Comparison of ENCODE assay signal across 19 cellular contexts in the genomic region with DNA sequence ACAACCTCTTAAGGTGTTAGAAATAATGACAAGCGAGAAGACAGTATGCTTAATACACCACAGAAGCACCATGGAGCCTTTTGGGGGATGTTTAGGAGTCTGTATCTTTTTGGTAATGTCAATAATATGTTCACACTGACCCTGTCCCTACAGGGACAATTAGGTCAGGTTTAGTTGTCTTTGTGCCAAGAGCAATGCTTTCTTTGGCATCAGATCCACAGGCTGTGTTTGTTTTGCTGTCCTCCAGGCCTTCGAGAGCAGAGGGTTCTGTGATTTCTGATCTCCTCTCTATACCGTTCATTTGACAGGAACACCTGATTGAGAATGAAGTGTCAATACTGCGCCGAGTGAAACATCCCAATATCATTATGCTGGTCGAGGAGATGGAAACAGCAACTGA.
DNase-seq lines count a peak whose midpoint lies in the region; ATAC-seq, FAIRE-seq and TF ChIP-seq lines count a peak whose summit lies in the region.
"Had no signal": no experiment of that assay in that cellular context is flagged by ENCODE, and none has a peak within 500 bp of the region (broad histone marks: within the 10 kb centered on the region; RNA-seq: fewer than 3 reads in every experiment).

No MANE protein-coding gene starts in this region.

- no peaks in the 10 kb centered on the region for H3K9me3 ChIP-seq in liver (ENCODE audit: control insufficient read depth in 4 of 4, low read length in 3 of 4)
- no peaks in the 10 kb centered on the region for H3K9me3 ChIP-seq in HepG2 (ENCODE audit: low read length)
- no peaks in the 10 kb centered on the region for H3K9me3 ChIP-seq in aorta (ENCODE audit: control insufficient read depth, low read length)
- H3K9me3 ChIP-seq: gastrocnemius medialis, thoracic aorta had no signal

- TF ChIP-seq RAD21 in liver (IDR thresholded peaks at IDR 0.05), result peak in 1 of 2 donors; percentile 42
- TF ChIP-seq RAD21 in HepG2 (CRISPR knock-in tag; IDR thresholded peaks at IDR 0.05), result no peak

- 31% methylated on average over 6 of the region's 6 CpGs for WGBS in liver
- WGBS in HepG2 (ENCODE audit: low lambda C conversion rate), result 0% methylated on average over 6 of the region's 6 CpGs
- WGBS in aorta, 2 donors, result 41 to 48% methylated on average over 6 of the region's 6 CpGs

- no peak overlapping the region for H3K9ac ChIP-seq in liver (ENCODE audit: low read depth in 1 of 2, low read length in 2 of 2)
- H3K9ac ChIP-seq in HepG2 (ENCODE audit: insufficient read depth, low read depth, low read length), result no peak overlapping the region
- H3K9ac ChIP-seq: neural progenitor cell had no signal

- H3K27me3 ChIP-seq in liver (ENCODE audit: control insufficient read depth in 4 of 4, insufficient read depth in 4 of 4, low read length in 3 of 4) (no peaks in the 10 kb centered on the region), HepG2 (ENCODE audit: control insufficient read depth in 1 of 2, insufficient read depth in 2 of 2, low read length in 2 of 2) (peaks cover 0 to 18% of the 10 kb centered on the region in 2 experiments; a peak in 2 of 5 replicates), aorta (ENCODE audit: control insufficient read depth in 1 of 2, insufficient read depth in 2 of 2, low read length in 1 of 2) (no peaks in the 10 kb centered on the region)
- H3K27me3 ChIP-seq: brain microvascular endothelial cell, gastrocnemius medialis, neural progenitor cell had no signal

- no peak for FAIRE-seq in HepG2 (lab: Jason Lieb, UNC)
- FAIRE-seq: GM12891, H1 had no signal

- POLR2A ChIA-PET in HepG2 (lab: Yijun Ruan, JAX), result no interaction called here

- peaks cover 0 to 23% (median 18%) of the 10 kb centered on the region in 4 donors for H3K4me1 ChIP-seq in liver (ENCODE audit: control insufficient read depth in 4 of 4, insufficient read depth in 4 of 4, low read length in 3 of 4)
- H3K4me1 ChIP-seq in HepG2 (ENCODE audit: insufficient read depth, low read length), result no peaks in the 10 kb centered on the region
- H3K4me1 ChIP-seq in aorta (ENCODE audit: control insufficient read depth in 1 of 2, insufficient read depth in 2 of 2, low read length in 2 of 2), result peaks cover 4 to 9% of the 10 kb centered on the region in 2 donors
- H3K4me1 ChIP-seq: gastrocnemius medialis had no signal

- no peaks in the 10 kb centered on the region for H4K20me1 ChIP-seq in HepG2 (ENCODE audit: insufficient read depth, low read length)

- no peak for TF ChIP-seq POLR2A in HepG2 (IDR thresholded peaks at IDR 0.05; ENCODE audit: insufficient read depth in 1 of 2, low read depth in 2 of 2, low read length in 2 of 2)

- H2AFZ ChIP-seq in HepG2 (ENCODE audit: low read length), result no peak overlapping the region
- H2AFZ ChIP-seq: neural progenitor cell had no signal

- no peaks in the 10 kb centered on the region for H3K79me2 ChIP-seq in HepG2 (ENCODE audit: insufficient read depth, low read length)

- in situ Hi-C loops in HepG2 (cut with HindIII; ENCODE audit: extremely low pct_ligation_motif_present, low pct_unique_long_range_greater_than_20kb), result no loop called here

- CTCF ChIA-PET in HepG2 (lab: Yijun Ruan, JAX; ENCODE audit: low intra/inter-chr PET ratio, low total read pairs), result no interaction called here

- no TSS peak for BruUV-seq in HepG2 (replicated peaks; lab: Mats Ljungman, UMichigan)

- no peak overlapping the region for H3K4me3 ChIP-seq in liver (ENCODE audit: low read depth in 1 of 3, low read length in 3 of 3)
- no peak overlapping the region for H3K4me3 ChIP-seq in HepG2 (replicated peaks in 1 of 3; ENCODE audit: insufficient read depth in 1 of 3, low read depth in 2 of 3, low read length in 3 of 3)
- H3K4me3 ChIP-seq in aorta (ENCODE audit: low read length in 2 of 2), result no peak overlapping the region
- H3K4me3 ChIP-seq: gastrocnemius medialis, neural progenitor cell, thoracic aorta had no signal

- H3K4me2 ChIP-seq in HepG2 (ENCODE audit: low read depth, low read length), result no peak overlapping the region
- H3K4me2 ChIP-seq: neural progenitor cell had no signal

- DNase-seq in HepG2 (ENCODE audit: low spot score) (no peak), left cardiac atrium (no peak), aorta (no peak), HuH-7.5 (ENCODE audit: low spot score) (no peak), NCI-H1417 treated with DMSO at 0.1 percent for 48 hours (lab: John Stamatoyannopoulos, UW) (no peak)
- DNase-seq in activated CD4-positive, alpha-beta T cell treated with anti-CD3 and anti-CD28 coated beads for 1 hour, result no peak
- DNase-seq: brain microvascular endothelial cell; gastrocnemius medialis; MV-4-11; NCI-H2081 treated with DMSO at 0.1 percent for 48 hours; NCI-H774; PC-3; stimulated activated naive B cell treated with anti-CD40 and anti-IgM and Interleukin-4, amounts not matched to agents 10 μg/mL and 1 μg/mL and 100 μg/mL, for 72 hours had no signal

- intact Hi-C loops in HepG2 (cut with micrococcal nuclease; ENCODE audit: unreplicated experiment), result no loop called here
- intact Hi-C loops in left cardiac atrium (cut with DNase I), result no loop called here
- intact Hi-C loops in aorta (cut with DNase I), result loop anchor here in 1 of 2 donors (10.0 kb wide), 1 partner anchor 147 kb away; no protein-coding TSS in a partner anchor

- TF ChIP-seq EP300 in HepG2 (IDR thresholded peaks at IDR 0.05; ENCODE audit: low read depth in 2 of 2, low read length in 2 of 2), result no peak
- TF ChIP-seq EP300 in HepG2 (CRISPR knock-in tag; IDR thresholded peaks at IDR 0.05; ENCODE audit: borderline replicate concordance), result no peak

- no peak for TF ChIP-seq CTCF in liver (IDR thresholded peaks at IDR 0.05; ENCODE audit: low read depth, low read length, missing input control)
- no peak for TF ChIP-seq CTCF in HepG2 (CRISPR knock-in tag; IDR thresholded peaks at IDR 0.05)

- no peak overlapping the region for H3K27ac ChIP-seq in liver (ENCODE audit: low read depth in 1 of 2, low read length in 2 of 2)
- H3K27ac ChIP-seq in HepG2 (ENCODE audit: extremely low read length, insufficient read depth, low read length), result no peak overlapping the region
- H3K27ac ChIP-seq in aorta (ENCODE audit: low read depth in 1 of 2, low read length in 2 of 2), result peak overlapping the region; percentile 28
- H3K27ac ChIP-seq: brain microvascular endothelial cell, gastrocnemius medialis, neural progenitor cell had no signal

- ATAC-seq in HepG2 (no peak), SK-N-SH treated with all-trans-retinoic acid at 6 μM for 48 hours (no peak), left cardiac atrium (peak; percentile 31 to 43), aorta (ENCODE audit: low FRiP score) (no peak)
- ATAC-seq: gastrocnemius medialis; PC-3; stimulated activated naive B cell treated with anti-CD40 and anti-IgM and Interleukin-4, amounts not matched to agents 10 μg/mL and 1 μg/mL and 100 μg/mL, for 72 hours had no signal

- H3K36me3 ChIP-seq in liver (ENCODE audit: control insufficient read depth in 4 of 4, insufficient read depth in 3 of 4, low read depth in 1 of 4, low read length in 3 of 4) (no peaks in the 10 kb centered on the region), HepG2 (replicated peaks in 1 of 2; ENCODE audit: control insufficient read depth in 1 of 2, insufficient read depth in 2 of 2, low read length in 2 of 2) (no peaks in the 10 kb centered on the region), aorta (ENCODE audit: control insufficient read depth in 1 of 2, insufficient read depth in 2 of 2, low read length in 1 of 2) (peaks cover 3 to 6% of the 10 kb centered on the region in 2 donors)
- H3K36me3 ChIP-seq: brain microvascular endothelial cell, gastrocnemius medialis, neural progenitor cell, thoracic aorta had no signal

TF ChIP-seq in liver, 16 proteins besides CTCF, POLR2A, EP300 and RAD21 (continues in another document):
- TF ChIP-seq FOXA2 (IDR thresholded peaks at IDR 0.05) (peak; percentile 15), HNF4A (conservative IDR thresholded peaks at IDR 0.05) (peak; percentile 38), TAF1 (conservative IDR thresholded peaks at IDR 0.05) (no peak)

TF ChIP-seq in HepG2, 621 proteins besides CTCF, POLR2A, EP300 and RAD21 (continues in another document):
- TF ChIP-seq, protein P1, sequence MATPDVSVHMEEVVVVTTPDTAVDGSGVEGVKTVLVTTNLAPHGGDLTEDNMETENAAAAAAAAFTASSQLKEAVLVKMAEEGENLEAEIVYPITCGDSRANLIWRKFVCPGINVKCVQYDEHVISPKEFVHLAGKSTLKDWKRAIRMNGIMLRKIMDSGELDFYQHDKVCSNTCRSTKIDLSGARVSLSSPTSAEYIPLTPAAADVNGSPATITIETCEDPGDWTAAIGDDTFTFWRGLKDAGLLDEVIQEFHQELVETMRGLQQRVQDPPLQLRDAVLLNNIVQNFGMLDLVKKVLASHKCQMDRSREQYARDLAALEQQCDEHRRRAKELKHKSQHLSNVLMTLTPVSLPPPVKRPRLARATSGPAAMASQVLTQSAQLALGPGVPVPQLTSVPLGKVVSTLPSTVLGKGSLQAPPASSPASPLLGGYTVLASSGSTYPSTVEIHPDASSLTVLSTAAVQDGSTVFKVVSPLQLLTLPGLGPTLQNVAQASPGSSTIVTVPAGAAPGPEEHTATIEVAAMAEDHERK (CRISPR knock-in tag; IDR thresholded peaks at IDR 0.05; ENCODE audit: low read depth), result no peak

TF ChIP-seq in SK-N-SH treated with all-trans-retinoic acid at 6 μM for 48 hours, 23 proteins besides CTCF, POLR2A, EP300 and RAD21 (continues in another document):
- 0 out of 2 replicates have a peak, but pooled peaks have one; percentile 16 for TF ChIP-seq ESRRG (CRISPR knock-in tag; IDR thresholded peaks at IDR 0.05)
- TF ChIP-seq, protein P2, sequence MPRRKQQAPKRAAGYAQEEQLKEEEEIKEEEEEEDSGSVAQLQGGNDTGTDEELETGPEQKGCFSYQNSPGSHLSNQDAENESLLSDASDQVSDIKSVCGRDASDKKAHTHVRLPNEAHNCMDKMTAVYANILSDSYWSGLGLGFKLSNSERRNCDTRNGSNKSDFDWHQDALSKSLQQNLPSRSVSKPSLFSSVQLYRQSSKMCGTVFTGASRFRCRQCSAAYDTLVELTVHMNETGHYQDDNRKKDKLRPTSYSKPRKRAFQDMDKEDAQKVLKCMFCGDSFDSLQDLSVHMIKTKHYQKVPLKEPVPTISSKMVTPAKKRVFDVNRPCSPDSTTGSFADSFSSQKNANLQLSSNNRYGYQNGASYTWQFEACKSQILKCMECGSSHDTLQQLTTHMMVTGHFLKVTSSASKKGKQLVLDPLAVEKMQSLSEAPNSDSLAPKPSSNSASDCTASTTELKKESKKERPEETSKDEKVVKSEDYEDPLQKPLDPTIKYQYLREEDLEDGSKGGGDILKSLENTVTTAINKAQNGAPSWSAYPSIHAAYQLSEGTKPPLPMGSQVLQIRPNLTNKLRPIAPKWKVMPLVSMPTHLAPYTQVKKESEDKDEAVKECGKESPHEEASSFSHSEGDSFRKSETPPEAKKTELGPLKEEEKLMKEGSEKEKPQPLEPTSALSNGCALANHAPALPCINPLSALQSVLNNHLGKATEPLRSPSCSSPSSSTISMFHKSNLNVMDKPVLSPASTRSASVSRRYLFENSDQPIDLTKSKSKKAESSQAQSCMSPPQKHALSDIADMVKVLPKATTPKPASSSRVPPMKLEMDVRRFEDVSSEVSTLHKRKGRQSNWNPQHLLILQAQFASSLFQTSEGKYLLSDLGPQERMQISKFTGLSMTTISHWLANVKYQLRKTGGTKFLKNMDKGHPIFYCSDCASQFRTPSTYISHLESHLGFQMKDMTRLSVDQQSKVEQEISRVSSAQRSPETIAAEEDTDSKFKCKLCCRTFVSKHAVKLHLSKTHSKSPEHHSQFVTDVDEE (CRISPR knock-in tag; IDR thresholded peaks at IDR 0.05), result peak; percentile 55; the same call in 1 of the 2 replicates
- no peak for TF ChIP-seq CSDC2 (CRISPR knock-in tag; IDR thresholded peaks at IDR 0.05)

Comparison
In these comparisons a context has a peak if more than half of its experiments do, and no peak if none do; other contexts are left out.
1. H3K27ac ChIP-seq: peak in aorta (2 of 2); none in liver (0 of 2) and HepG2 (single experiment).
2. ATAC-seq: peak in left cardiac atrium (2 of 2); none in HepG2 (single experiment), SK-N-SH treated with all-trans-retinoic acid at 6 μM for 48 hours (single experiment) and aorta (single experiment).